ENCODE assay signal across 18 cellular contexts in the genomic region with DNA sequence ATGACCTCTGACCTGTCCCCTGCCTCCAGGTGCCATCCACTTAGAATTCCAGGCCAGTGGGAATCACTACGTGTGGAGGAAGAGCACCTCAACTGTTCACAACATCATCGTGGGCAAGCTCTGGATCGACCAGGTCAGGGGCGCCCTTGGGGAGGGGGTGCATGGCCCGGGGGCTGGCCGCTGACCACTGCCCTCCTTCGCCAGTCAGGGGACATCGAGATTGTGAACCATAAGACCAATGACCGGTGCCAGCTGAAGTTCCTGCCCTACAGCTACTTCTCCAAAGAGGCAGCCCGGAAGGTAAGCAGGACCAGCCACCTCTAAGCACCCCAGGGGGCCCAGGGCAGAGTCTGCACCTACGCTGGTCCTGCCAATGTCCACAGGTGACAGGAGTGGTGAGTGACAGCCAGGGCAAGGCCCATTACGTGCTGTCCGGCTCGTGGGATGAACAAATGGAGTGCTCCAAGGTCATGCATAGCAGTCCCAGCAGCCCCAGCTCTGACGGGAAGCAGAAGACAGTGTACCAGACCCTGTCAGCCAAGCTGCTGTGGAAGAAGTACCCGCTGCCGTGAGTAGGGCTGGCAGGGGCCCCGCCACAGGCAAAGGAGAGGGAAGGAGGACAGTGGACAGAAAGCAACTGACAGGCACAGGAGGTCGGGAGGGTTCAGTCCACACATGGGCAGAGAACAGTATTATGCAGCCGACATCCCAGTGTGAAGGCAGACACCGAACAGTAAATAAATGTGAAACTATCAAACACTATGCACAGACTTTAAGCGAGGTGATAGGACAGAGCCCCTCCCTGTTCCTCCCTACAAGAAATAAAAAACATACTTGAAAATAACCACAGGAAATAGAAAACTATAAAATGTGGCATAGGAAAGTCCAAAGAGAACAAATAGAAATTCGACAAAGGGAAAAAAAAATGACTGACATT.
DNase-seq lines count a peak whose midpoint lies in the region; ATAC-seq lines count a peak whose summit lies in the region.
"Had no signal": no experiment of that assay in that cellular context is flagged by ENCODE, and none has a peak within 500 bp of the region (broad histone marks: within the 10 kb centered on the region; RNA-seq: fewer than 3 reads in every experiment).

No MANE protein-coding gene starts in this region.

- CTCF ChIA-PET in activated CD4-positive, alpha-beta T cell treated with anti-CD3 and anti-CD28 coated beads, Interleukin-2, amount 10 ng/mL, durations not matched to agents 7 days and 5 days (lab: Charles Lee), result interaction anchor here (0.7 to 1.2 kb wide), 2 partner anchors 9 to 47 kb away, joined by 3 to 4 read pairs; no protein-coding TSS in a partner anchor
- CTCF ChIA-PET in naive thymus-derived CD4-positive, alpha-beta T cell (lab: Charles Lee), result interaction anchor here (1.4 kb wide), 1 partner anchor 28 kb away, joined by 3 read pairs; no protein-coding TSS in a partner anchor

- ATAC-seq in activated naive CD4-positive, alpha-beta T cell treated with anti-CD3 and anti-CD28 coated beads, Interleukin-2, amount 50 U/mL, for 72 hours, result peak in 1 of 2 donors; percentile 24
- ATAC-seq in naive thymus-derived CD4-positive, alpha-beta T cell, result no peak
- no peak for ATAC-seq in HG03521 (IDR thresholded peaks at IDR 0.05; ENCODE audit: unreplicated experiment)
- ATAC-seq: psoas muscle had no signal

- H3K4me3 ChIP-seq in BLaER1 treated with 17β-estradiol and CSF1 and Interleukin-3, amounts not matched to agents 10 nM and 100 nM, result no peak overlapping the region
- H3K4me3 ChIP-seq in naive thymus-derived CD4-positive, alpha-beta T cell (ENCODE audit: low read length), result no peak overlapping the region
- H3K4me3 ChIP-seq: psoas muscle, SJSA1, tibial nerve had no signal

- H3K27me3 ChIP-seq in BLaER1 treated with 17β-estradiol and CSF1 and Interleukin-3, amounts not matched to agents 10 nM and 100 nM, result no peaks in the 10 kb centered on the region
- H3K27me3 ChIP-seq in naive thymus-derived CD4-positive, alpha-beta T cell (ENCODE audit: control insufficient read depth in 2 of 2, insufficient read depth in 2 of 2, low read length in 2 of 2), result no peaks in the 10 kb centered on the region
- H3K27me3 ChIP-seq: SJSA1, tibial nerve had no signal

- peaks cover 21% of the 10 kb centered on the region for H3K4me1 Mint-ChIP-seq in activated CD4-positive, alpha-beta T cell treated with anti-CD3 and anti-CD28 coated beads, Interleukin-2, amount 10 ng/mL, durations not matched to agents 7 days and 5 days
- H3K4me1 Mint-ChIP-seq in naive thymus-derived CD4-positive, alpha-beta T cell, result peaks cover 15 to 37% (median 32%) of the 10 kb centered on the region in 7 donors
- H3K4me1 Mint-ChIP-seq: CD14-positive monocyte, nephron had no signal

- no peaks in the 10 kb centered on the region for H3K9me3 Mint-ChIP-seq in activated CD4-positive, alpha-beta T cell treated with anti-CD3 and anti-CD28 coated beads, Interleukin-2, amount 10 ng/mL, durations not matched to agents 7 days and 5 days
- H3K9me3 Mint-ChIP-seq in activated naive CD4-positive, alpha-beta T cell treated with anti-CD3 and anti-CD28 coated beads, Interleukin-2, amount 50 U/mL, for 72 hours, result no peaks in the 10 kb centered on the region
- peaks cover 0 to 6% (median 0%) of the 10 kb centered on the region in 11 donors for H3K9me3 Mint-ChIP-seq in naive thymus-derived CD4-positive, alpha-beta T cell
- H3K9me3 Mint-ChIP-seq: dendritic cell treated with granulocyte-macrophage colony-stimulating factor and Interleukin-4, amounts not matched to agents 40 ng/mL and 50 ng/mL, for 4 days had no signal

- H3K27me3 Mint-ChIP-seq in activated CD4-positive, alpha-beta T cell treated with anti-CD3 and anti-CD28 coated beads, Interleukin-2, amount 10 ng/mL, durations not matched to agents 7 days and 5 days, result no peaks in the 10 kb centered on the region
- H3K27me3 Mint-ChIP-seq in naive thymus-derived CD4-positive, alpha-beta T cell, result no peaks in the 10 kb centered on the region
- H3K27me3 Mint-ChIP-seq: dendritic cell treated with granulocyte-macrophage colony-stimulating factor and Interleukin-4, amounts not matched to agents 40 ng/mL and 50 ng/mL, for 4 days had no signal

- H3K27ac Mint-ChIP-seq in activated CD4-positive, alpha-beta T cell treated with anti-CD3 and anti-CD28 coated beads, Interleukin-2, amount 10 ng/mL, durations not matched to agents 7 days and 5 days, result peak overlapping the region; percentile 57
- H3K27ac Mint-ChIP-seq in activated naive CD4-positive, alpha-beta T cell treated with anti-CD3 and anti-CD28 coated beads, Interleukin-2, amount 50 U/mL, for 72 hours, result peak overlapping the region; percentile 60 to 65
- H3K27ac Mint-ChIP-seq in naive thymus-derived CD4-positive, alpha-beta T cell, result peak overlapping the region; percentile 71 to 89 (median 78)
- H3K27ac Mint-ChIP-seq: dendritic cell treated with granulocyte-macrophage colony-stimulating factor and Interleukin-4, amounts not matched to agents 40 ng/mL and 50 ng/mL, for 4 days; nephron had no signal

- peaks cover 0 to 42% (median 32%) of the 10 kb centered on the region in 10 experiments; a peak in 17 of 20 replicates for H3K4me1 ChIP-seq in BLaER1 treated with 17β-estradiol and CSF1 and Interleukin-3, amounts not matched to agents 10 nM and 100 nM
- peaks cover 0 to 10% of the 10 kb centered on the region in 2 donors for H3K4me1 ChIP-seq in naive thymus-derived CD4-positive, alpha-beta T cell (ENCODE audit: control insufficient read depth in 2 of 2, insufficient read depth in 2 of 2, low read length in 2 of 2)
- H3K4me1 ChIP-seq: psoas muscle, SJSA1, tibial nerve had no signal

- POLR2A ChIA-PET in activated CD4-positive, alpha-beta T cell treated with anti-CD3 and anti-CD28 coated beads, Interleukin-2, amount 10 ng/mL, durations not matched to agents 7 days and 5 days (lab: Charles Lee), result no interaction called here
- POLR2A ChIA-PET in naive thymus-derived CD4-positive, alpha-beta T cell (lab: Charles Lee), result no interaction called here

- intact Hi-C loops in naive thymus-derived CD4-positive, alpha-beta T cell (cut with micrococcal nuclease), result no loop called here

- H3K27ac ChIP-seq in BLaER1 treated with 17β-estradiol and CSF1 and Interleukin-3, amounts not matched to agents 10 nM and 100 nM, result no peak overlapping the region
- H3K27ac ChIP-seq in naive thymus-derived CD4-positive, alpha-beta T cell (ENCODE audit: low read depth, low read length), result peak overlapping the region; percentile 39
- H3K27ac ChIP-seq: psoas muscle, SJSA1, tibial nerve had no signal

- H3K36me3 Mint-ChIP-seq in activated CD4-positive, alpha-beta T cell treated with anti-CD3 and anti-CD28 coated beads, Interleukin-2, amount 10 ng/mL, durations not matched to agents 7 days and 5 days (ENCODE audit: low read depth), result no peaks in the 10 kb centered on the region
- no peaks in the 10 kb centered on the region for H3K36me3 Mint-ChIP-seq in activated naive CD4-positive, alpha-beta T cell treated with anti-CD3 and anti-CD28 coated beads, Interleukin-2, amount 50 U/mL, for 72 hours
- peaks cover 0 to 15% (median 11%) of the 10 kb centered on the region in 5 donors for H3K36me3 Mint-ChIP-seq in naive thymus-derived CD4-positive, alpha-beta T cell
- H3K36me3 Mint-ChIP-seq: CD14-positive monocyte had no signal

- H3K36me3 ChIP-seq in BLaER1 treated with 17β-estradiol and CSF1 and Interleukin-3, amounts not matched to agents 10 nM and 100 nM, result peaks cover 0 to 8% (median 0%) of the 10 kb centered on the region in 11 experiments; a peak in 6 of 22 replicates
- peaks cover 0 to 18% (median 0%) of the 10 kb centered on the region in 3 experiments for H3K36me3 ChIP-seq in naive thymus-derived CD4-positive, alpha-beta T cell (ENCODE audit: control insufficient read depth in 2 of 3, insufficient read depth in 3 of 3, low read length in 3 of 3)
- H3K36me3 ChIP-seq: SJSA1 had no signal

- H3K4me3 Mint-ChIP-seq in activated CD4-positive, alpha-beta T cell treated with anti-CD3 and anti-CD28 coated beads, Interleukin-2, amount 10 ng/mL, durations not matched to agents 7 days and 5 days, result no peak overlapping the region
- H3K4me3 Mint-ChIP-seq in naive thymus-derived CD4-positive, alpha-beta T cell, result peak overlapping the region; percentile 59 to 90 (median 78)
- H3K4me3 Mint-ChIP-seq: CD14-positive monocyte; dendritic cell treated with granulocyte-macrophage colony-stimulating factor and Interleukin-4, amounts not matched to agents 40 ng/mL and 50 ng/mL, for 4 days; nephron had no signal

- H3K9ac ChIP-seq in BLaER1 treated with 17β-estradiol and CSF1 and Interleukin-3, amounts not matched to agents 10 nM and 100 nM, result no peak overlapping the region

- H3K9me3 ChIP-seq in BLaER1 treated with 17β-estradiol and CSF1 and Interleukin-3, amounts not matched to agents 10 nM and 100 nM (replicated peaks in 1 of 11), result peaks cover 8 to 14% (median 11%) of the 10 kb centered on the region in 11 experiments; a peak in 19 of 22 replicates
- H3K9me3 ChIP-seq in naive thymus-derived CD4-positive, alpha-beta T cell (ENCODE audit: control insufficient read depth in 2 of 3, low read length in 3 of 3), result no peaks in the 10 kb centered on the region
- H3K9me3 ChIP-seq: psoas muscle, SJSA1 had no signal

- H4K20me1 ChIP-seq in BLaER1 treated with 17β-estradiol and CSF1 and Interleukin-3, amounts not matched to agents 10 nM and 100 nM, result no peaks in the 10 kb centered on the region

- no peak for DNase-seq in activated CD4-positive, alpha-beta T cell treated with anti-CD3 and anti-CD28 coated beads, Interleukin-2, amount 10 ng/mL, durations not matched to agents 7 days and 5 days
- no peak for DNase-seq in activated CD4-positive, alpha-beta T cell treated with anti-CD3 and anti-CD28 coated beads for 4 hours
- DNase-seq in activated naive CD4-positive, alpha-beta T cell treated with anti-CD3 and anti-CD28 coated beads, Interleukin-2, amount 50 U/mL, for 72 hours (ENCODE audit: low spot score in 2 of 2), result no peak
- DNase-seq in naive thymus-derived CD4-positive, alpha-beta T cell, result peak in 6 of 9 donors; percentile 6 to 37 (median 16)
- DNase-seq in NCI-H446 (lab: John Stamatoyannopoulos, UW), result no peak
- DNase-seq in activated CD4-positive, CD25-positive, alpha-beta regulatory T cell (lab: John Stamatoyannopoulos, UW), result no peak
- DNase-seq: activated CD4-positive, alpha-beta T cell treated with anti-CD3 and anti-CD28 coated beads for 48 hours; DND-41; foreskin melanocyte; mesendoderm; psoas muscle had no signal

- H3K4me2 ChIP-seq in BLaER1 treated with 17β-estradiol and CSF1 and Interleukin-3, amounts not matched to agents 10 nM and 100 nM, result peak overlapping the region in 6 of 11 experiments; percentile 4 to 33 (median 17); a peak in 10 of 22 replicates

Comparison
In these comparisons a context has a peak if more than half of its experiments do, and no peak if none do; other contexts are left out.
1. DNase-seq: peak in naive thymus-derived CD4-positive, alpha-beta T cell (6 of 9); none in activated CD4-positive, alpha-beta T cell treated with anti-CD3 and anti-CD28 coated beads, Interleukin-2, amount 10 ng/mL, durations not matched to agents 7 days and 5 days (single experiment), activated CD4-positive, alpha-beta T cell treated with anti-CD3 and anti-CD28 coated beads for 4 hours (0 of 2), activated naive CD4-positive, alpha-beta T cell treated with anti-CD3 and anti-CD28 coated beads, Interleukin-2, amount 50 U/mL, for 72 hours (0 of 2), NCI-H446 (0 of 2) and activated CD4-positive, CD25-positive, alpha-beta regulatory T cell (0 of 4).
2. Peak in every context shown above with its lines, with median percentiles within 50 percentile points of each other: H3K27ac Mint-ChIP-seq.